ENCODE assay signal across 10 cellular contexts in the genomic region with DNA sequence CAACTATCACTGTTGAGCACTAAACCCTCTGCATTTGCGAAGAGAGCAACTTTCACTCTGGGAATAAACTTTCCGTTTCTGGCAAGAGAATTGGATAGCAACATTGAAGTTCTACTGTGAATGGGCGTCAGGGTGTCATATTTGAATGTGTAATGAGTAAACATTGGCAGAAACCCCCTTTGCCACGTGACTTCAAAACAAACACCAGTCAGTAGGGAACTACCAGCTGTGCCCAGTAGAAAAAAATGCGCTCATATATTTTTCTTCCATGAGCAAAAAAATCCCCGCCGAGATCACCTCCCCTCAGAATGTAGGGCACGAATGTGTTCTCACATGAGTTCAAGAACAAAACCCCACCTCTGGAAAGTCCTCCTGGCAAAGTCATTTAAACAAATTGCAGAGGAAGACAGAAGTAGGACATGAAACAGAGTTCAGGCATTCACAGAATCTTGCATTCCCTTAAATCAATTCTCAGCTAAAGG.
A peak's percentile ranks its signal among the peaks of the same experiment; 100 is the strongest.
DNase-seq lines count a peak whose midpoint lies in the region; ATAC-seq and TF ChIP-seq lines count a peak whose summit lies in the region.
"Had no signal": no experiment of that assay in that cellular context is flagged by ENCODE, and none has a peak within 500 bp of the region (broad histone marks: within the 10 kb centered on the region; RNA-seq: fewer than 3 reads in every experiment).

No MANE protein-coding gene starts in this region.

- CTCF ChIA-PET in activated CD8-positive, alpha-beta memory T cell treated with anti-CD3 and anti-CD28 coated beads, Interleukin-2, amount 10 ng/mL, durations not matched to agents 7 days and 5 days (lab: Charles Lee) = no interaction called here

- H3K4me2 ChIP-seq in OCI-LY1 (ENCODE audit: low read length) (no peak overlapping the region), fibroblast of lung (ENCODE audit: extremely low read depth, insufficient read depth, low read length) (peak overlapping the region; percentile 70)
- H3K4me2 ChIP-seq: BLaER1 had no signal

- TF ChIP-seq CTCF in OCI-LY1 (IDR thresholded peaks at IDR 0.05; ENCODE audit: low read length) (no peak), fibroblast of lung (conservative IDR thresholded peaks at IDR 0.05 in 1 of 2, IDR thresholded peaks at IDR 0.05 in 1 of 2; ENCODE audit: low read depth in 1 of 2, low read length in 2 of 2) (no peak)

- H3K4me3 Mint-ChIP-seq in activated CD8-positive, alpha-beta memory T cell treated with anti-CD3 and anti-CD28 coated beads, Interleukin-2, amount 10 ng/mL, durations not matched to agents 7 days and 5 days = no peak overlapping the region
- H3K4me3 Mint-ChIP-seq: natural killer cell treated with Interleukin-12 subunit alpha and Interleukin-12 subunit beta and Interleukin-15 and Interleukin-18, amount 100 ng/mL, for 72 hours had no signal

- H3K36me3 Mint-ChIP-seq in activated CD8-positive, alpha-beta memory T cell treated with anti-CD3 and anti-CD28 coated beads, Interleukin-2, amount 10 ng/mL, durations not matched to agents 7 days and 5 days = peaks cover 4% of the 10 kb centered on the region
- H3K36me3 Mint-ChIP-seq: natural killer cell treated with Interleukin-12 subunit alpha and Interleukin-12 subunit beta and Interleukin-15 and Interleukin-18, amount 100 ng/mL, for 72 hours had no signal

- H4K20me1 ChIP-seq in OCI-LY1 (ENCODE audit: insufficient read depth, low read length) (no peaks in the 10 kb centered on the region), fibroblast of lung (ENCODE audit: control insufficient read depth, extremely low read depth, insufficient read depth, low read length) (no peaks in the 10 kb centered on the region)
- H4K20me1 ChIP-seq: BLaER1 had no signal

- peaks cover 38% of the 10 kb centered on the region for H3K4me1 ChIP-seq in OCI-LY1 (ENCODE audit: insufficient read depth, low read length, severe bottlenecking)
- peaks cover 7% of the 10 kb centered on the region for H3K4me1 ChIP-seq in fibroblast of lung (ENCODE audit: control insufficient read depth, extremely low read depth, insufficient read depth, low read length)

- peak overlapping the region; percentile 48 for H3K27ac ChIP-seq in OCI-LY1 (ENCODE audit: low read depth, low read length, poor library complexity, severe bottlenecking)
- no peak overlapping the region for H3K27ac ChIP-seq in fibroblast of lung (ENCODE audit: insufficient read depth, low read length)
- H3K27ac ChIP-seq: BLaER1 had no signal

- no peak for ATAC-seq in activated CD8-positive, alpha-beta memory T cell treated with anti-CD3 and anti-CD28 coated beads, Interleukin-2, amount 10 ng/mL, durations not matched to agents 7 days and 5 days
- ATAC-seq in HG03039 (IDR thresholded peaks at IDR 0.05; ENCODE audit: unreplicated experiment) = peak; percentile 51

- no peaks in the 10 kb centered on the region for H3K27me3 Mint-ChIP-seq in activated CD8-positive, alpha-beta memory T cell treated with anti-CD3 and anti-CD28 coated beads, Interleukin-2, amount 10 ng/mL, durations not matched to agents 7 days and 5 days
- H3K27me3 Mint-ChIP-seq: natural killer cell treated with Interleukin-12 subunit alpha and Interleukin-12 subunit beta and Interleukin-15 and Interleukin-18, amount 100 ng/mL, for 72 hours had no signal

- no peaks in the 10 kb centered on the region for H3K9me2 ChIP-seq in OCI-LY1 (ENCODE audit: low read depth, low read length)

- H3K79me2 ChIP-seq in OCI-LY1 (ENCODE audit: insufficient read depth, low read length) (no peaks in the 10 kb centered on the region), fibroblast of lung (ENCODE audit: control insufficient read depth, insufficient read depth, low read length) (no peaks in the 10 kb centered on the region)

- H3K4me1 Mint-ChIP-seq in activated CD8-positive, alpha-beta memory T cell treated with anti-CD3 and anti-CD28 coated beads, Interleukin-2, amount 10 ng/mL, durations not matched to agents 7 days and 5 days = peaks cover 9% of the 10 kb centered on the region

- peaks cover 7% of the 10 kb centered on the region; the same call in 1 of the 2 replicates for H3F3A ChIP-seq in OCI-LY1 (ENCODE audit: insufficient read depth, low read length)

- H3K9ac ChIP-seq in OCI-LY1 (ENCODE audit: low read length) (no peak overlapping the region), fibroblast of lung (ENCODE audit: insufficient read depth, low read length) (no peak overlapping the region)
- H3K9ac ChIP-seq: BLaER1 had no signal

- H3K27me3 ChIP-seq in OCI-LY1 (ENCODE audit: insufficient read depth, low read length) = no peaks in the 10 kb centered on the region
- H3K27me3 ChIP-seq in fibroblast of lung (ENCODE audit: control insufficient read depth, insufficient read depth, low read length) = no peaks in the 10 kb centered on the region
- H3K27me3 ChIP-seq: BLaER1 had no signal

- H3K27ac Mint-ChIP-seq in activated CD8-positive, alpha-beta memory T cell treated with anti-CD3 and anti-CD28 coated beads, Interleukin-2, amount 10 ng/mL, durations not matched to agents 7 days and 5 days = no peak overlapping the region
- H3K27ac Mint-ChIP-seq: natural killer cell treated with Interleukin-12 subunit alpha and Interleukin-12 subunit beta and Interleukin-15 and Interleukin-18, amount 100 ng/mL, for 72 hours had no signal

- no peak overlapping the region for H3K4me3 ChIP-seq in OCI-LY1 (ENCODE audit: low read depth, low read length, poor library complexity, severe bottlenecking)
- H3K4me3 ChIP-seq in fibroblast of lung (replicated peaks in 1 of 4; ENCODE audit: control extremely low read depth in 1 of 4, insufficient read depth in 1 of 4, low read depth in 3 of 4, low read length in 4 of 4) = peak overlapping the region in 1 of 4 experiments; percentile 2
- H3K4me3 ChIP-seq: BLaER1 had no signal

- peak; percentile 45 for DNase-seq in activated CD8-positive, alpha-beta memory T cell treated with anti-CD3 and anti-CD28 coated beads, Interleukin-2, amount 10 ng/mL, durations not matched to agents 7 days and 5 days
- DNase-seq in activated CD8-positive, alpha-beta memory T cell treated with anti-CD3 and anti-CD28 coated beads for 24 hours = no peak
- DNase-seq in fibroblast of lung (ENCODE audit: low read depth in 2 of 2) (peak; percentile 60 to 74), DMS79 (lab: John Stamatoyannopoulos, UW) (no peak), HT-29 (ENCODE audit: low spot score) (no peak)
- peak in 2 of 3 donors; percentile 9 to 11 for DNase-seq in stimulated activated CD4-positive, alpha-beta T cell treated with anti-CD3 and anti-CD28 coated beads, TNF-alpha, amount 100 ng/mL, for 1 hour (ENCODE audit: low read depth in 3 of 3, low spot score in 1 of 3)

- no peak overlapping the region for H2AFZ ChIP-seq in OCI-LY1 (ENCODE audit: low read length)
- no peak overlapping the region for H2AFZ ChIP-seq in fibroblast of lung (ENCODE audit: low read length)

- H3K9me3 ChIP-seq in OCI-LY1 (ENCODE audit: low read length) (no peaks in the 10 kb centered on the region), fibroblast of lung (ENCODE audit: control insufficient read depth, insufficient read depth, low read depth, low read length) (no peaks in the 10 kb centered on the region)
- H3K9me3 ChIP-seq: BLaER1 had no signal

- no peaks in the 10 kb centered on the region for H3K9me3 Mint-ChIP-seq in activated CD8-positive, alpha-beta memory T cell treated with anti-CD3 and anti-CD28 coated beads, Interleukin-2, amount 10 ng/mL, durations not matched to agents 7 days and 5 days (ENCODE audit: low read depth)

- no peaks in the 10 kb centered on the region for H3K36me3 ChIP-seq in OCI-LY1 (ENCODE audit: insufficient read depth, low read length)
- H3K36me3 ChIP-seq in fibroblast of lung (ENCODE audit: control insufficient read depth, insufficient read depth, low read length) = no peaks in the 10 kb centered on the region
- H3K36me3 ChIP-seq: BLaER1 had no signal

Comparison
In these comparisons a context has a peak if more than half of its experiments do, and no peak if none do; other contexts are left out.
1. DNase-seq: peak in activated CD8-positive, alpha-beta memory T cell treated with anti-CD3 and anti-CD28 coated beads, Interleukin-2, amount 10 ng/mL, durations not matched to agents 7 days and 5 days (single experiment), fibroblast of lung (2 of 2) and stimulated activated CD4-positive, alpha-beta T cell treated with anti-CD3 and anti-CD28 coated beads, TNF-alpha, amount 100 ng/mL, for 1 hour (2 of 3); none in activated CD8-positive, alpha-beta memory T cell treated with anti-CD3 and anti-CD28 coated beads for 24 hours (single experiment), DMS79 (single experiment) and HT-29 (single experiment).